In the genomic region with DNA sequence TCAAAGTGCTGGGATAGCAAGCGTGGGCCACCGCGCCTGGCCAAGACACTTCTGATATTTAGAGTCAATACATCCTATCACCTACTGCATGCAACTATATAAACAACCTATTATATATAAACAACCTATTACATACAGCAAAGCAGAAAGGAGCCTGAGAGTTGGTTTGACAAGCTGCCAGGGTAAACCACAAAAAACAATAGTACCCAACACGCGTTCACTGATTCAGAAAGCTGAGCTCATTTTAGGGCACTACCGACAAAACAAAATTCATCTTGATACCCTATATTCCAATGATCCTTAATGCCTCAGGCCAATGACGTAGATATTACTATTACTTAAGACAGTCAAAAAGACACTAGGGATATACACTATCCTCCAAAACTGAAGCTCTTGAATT, we compare ENCODE assay signal across 20 cellular contexts. TPM values are rescaled to one million over a fixed set of nuclear protein-coding genes. Genes with fewer than 3 reads are reported as not detected.
A peak's percentile ranks its signal among the peaks of the same experiment; 100 is the strongest.
DNase-seq lines count a peak whose midpoint lies in the region; ATAC-seq and TF ChIP-seq lines count a peak whose summit lies in the region.
"Had no signal": no experiment of that assay in that cellular context is flagged by ENCODE, and none has a peak within 500 bp of the region (broad histone marks: within the 10 kb centered on the region; RNA-seq: fewer than 3 reads in every experiment).

No MANE protein-coding gene starts in this region.

- TF ChIP-seq POLR2A in gastrocnemius medialis (IDR thresholded peaks at IDR 0.05) = no peak

- intact Hi-C loops in gastrocnemius medialis (cut with DNase I; ENCODE audit: low total_unique reads) = no loop called here

- H3K9me3 Mint-ChIP-seq in progenitor cell of endocrine pancreas (ENCODE audit: low read depth) = no peaks in the 10 kb centered on the region
- H3K9me3 Mint-ChIP-seq: CD4-positive, alpha-beta T cell; memory B cell had no signal

- H3K36me3 ChIP-seq in gastrocnemius medialis = peaks cover 0 to 2% of the 10 kb centered on the region in 2 donors

- H3K9me3 ChIP-seq in gastrocnemius medialis = no peaks in the 10 kb centered on the region
- H3K9me3 ChIP-seq: upper lobe of right lung had no signal

- peak overlapping the region in 3 of 4 donors; percentile 39 to 68 (median 62) for H3K27ac ChIP-seq in gastrocnemius medialis
- H3K27ac ChIP-seq: upper lobe of right lung had no signal

- H3K4me3 ChIP-seq in astrocyte of the cerebellum (ENCODE audit: low read depth, low read length) = no peak overlapping the region
- H3K4me3 ChIP-seq in gastrocnemius medialis = no peak overlapping the region
- H3K4me3 ChIP-seq: upper lobe of right lung had no signal

- H3K4me1 ChIP-seq in gastrocnemius medialis = peaks cover 11 to 14% of the 10 kb centered on the region in 2 donors
- H3K4me1 ChIP-seq: upper lobe of right lung had no signal

- no peak overlapping the region for H3K4me3 Mint-ChIP-seq in progenitor cell of endocrine pancreas (ENCODE audit: low read depth)
- H3K4me3 Mint-ChIP-seq: activated CD8-positive, alpha-beta T cell treated with anti-CD3 and anti-CD28 coated beads, Interleukin-2, amount 10 ng/mL, durations not matched to agents 7 days and 5 days; CD4-positive, alpha-beta T cell; memory B cell had no signal

- peaks cover 5% of the 10 kb centered on the region for H3K4me1 Mint-ChIP-seq in progenitor cell of endocrine pancreas (ENCODE audit: low read depth)
- H3K4me1 Mint-ChIP-seq: memory B cell had no signal

- H3K27ac Mint-ChIP-seq in progenitor cell of endocrine pancreas = no peak overlapping the region
- H3K27ac Mint-ChIP-seq: activated CD8-positive, alpha-beta T cell treated with anti-CD3 and anti-CD28 coated beads, Interleukin-2, amount 10 ng/mL, durations not matched to agents 7 days and 5 days; CD4-positive, alpha-beta T cell; memory B cell had no signal

- TF ChIP-seq CTCF in astrocyte of the cerebellum (IDR thresholded peaks at IDR 0.05; ENCODE audit: low read depth, low read length, missing control alignments) (no peak), gastrocnemius medialis (IDR thresholded peaks at IDR 0.05 in 4 of 5, conservative IDR thresholded peaks at IDR 0.05 in 1 of 5) (no peak), progenitor cell of endocrine pancreas (IDR thresholded peaks at IDR 0.05; ENCODE audit: unreplicated experiment) (no peak)

- in situ Hi-C loops in astrocyte of the cerebellum (cut with HindIII; ENCODE audit: low sequenced_read_pairs) = no loop called here
- in situ Hi-C loops in gastrocnemius medialis (cut with MboI; ENCODE audit: low sequenced_read_pairs in 4 of 4) = no loop called here

- peak; percentile 75 for DNase-seq in M059J (ENCODE audit: low read depth)
- DNase-seq in astrocyte of the cerebellum (ENCODE audit: low read depth) = peak; percentile 65
- DNase-seq in fibroblast of peridontal ligament (ENCODE audit: extremely low read depth) = peak; percentile 62
- no peak for DNase-seq in gastrocnemius medialis
- no peak for DNase-seq in effector CD8-positive, alpha-beta T cell (lab: John Stamatoyannopoulos, UW)
- no peak for DNase-seq in SKM-1 (lab: John Stamatoyannopoulos, UW; ENCODE audit: unreplicated experiment)
- no peak for DNase-seq in epidermal melanocyte (ENCODE audit: insufficient read length, low spot score)
- no peak for DNase-seq in progenitor cell of endocrine pancreas (ENCODE audit: low spot score, unreplicated experiment)
- DNase-seq: activated CD4-positive, CD25-positive, alpha-beta regulatory T cell treated with anti-CD3 and anti-CD28 coated beads, Interleukin-2, amount 50 U/mL, for 72 hours; activated CD8-positive, alpha-beta T cell treated with anti-CD3 and anti-CD28 coated beads, Interleukin-2, amount 10 ng/mL, durations not matched to agents 7 days and 5 days; caudate nucleus; CD4-positive, alpha-beta T cell; DMS 273 treated with DMSO at 0.1 percent for 48 hours; NCI-H1417 treated with DMSO at 0.1 percent for 48 hours; NCI-H510A treated with DMSO at 0.1 percent for 48 hours; SIG-M5; small intestine; stimulated activated CD4-positive, alpha-beta T cell treated with anti-CD3 and anti-CD28 coated beads, Interleukin-1b, Interleukin-23, amount 100 ng/mL, for 48 hours; upper lobe of right lung had no signal

- H3K27me3 Mint-ChIP-seq in progenitor cell of endocrine pancreas = no peaks in the 10 kb centered on the region
- H3K27me3 Mint-ChIP-seq: CD4-positive, alpha-beta T cell; memory B cell had no signal

- no peaks in the 10 kb centered on the region for H3K27me3 ChIP-seq in gastrocnemius medialis
- H3K27me3 ChIP-seq: upper lobe of right lung had no signal

- no peak for ATAC-seq in gastrocnemius medialis
- ATAC-seq: activated CD8-positive, alpha-beta T cell treated with anti-CD3 and anti-CD28 coated beads, Interleukin-2, amount 10 ng/mL, durations not matched to agents 7 days and 5 days had no signal

- H3K36me3 Mint-ChIP-seq in progenitor cell of endocrine pancreas (ENCODE audit: insufficient read depth) = peaks cover 34% of the 10 kb centered on the region
- H3K36me3 Mint-ChIP-seq: memory B cell had no signal

RNA-seq across cellular contexts. Expression of gene MALSU1, which starts 16.2 kb away (rescaled TPM):
- 93.4 and 148 TPM in 2 replicates for total RNA-seq in M059J (2014; rRNA removed; shearing (Covaris generic))
- total RNA-seq in gastrocnemius medialis = 100 to 1,000 TPM in 3 of 4 donors, 10 to 100 TPM in 1; 83.8 to 112 (median 109) TPM
- 47.2 and 50.4 TPM in 2 replicates for total RNA-seq in progenitor cell of endocrine pancreas

Comparison
In these comparisons a context has a peak if more than half of its experiments do, and no peak if none do; other contexts are left out.
1. DNase-seq: peak in M059J (single experiment), astrocyte of the cerebellum (single experiment) and fibroblast of peridontal ligament (single experiment); none in gastrocnemius medialis (0 of 2), effector CD8-positive, alpha-beta T cell (single experiment), SKM-1 (single experiment), epidermal melanocyte (single experiment) and progenitor cell of endocrine pancreas (single experiment).